ENCODE assay signal across 14 cellular contexts in genomic region chr2:189570565-189570964, GRCh38. TPM values are rescaled to one million over a fixed set of nuclear protein-coding genes. Genes with fewer than 3 reads are reported as not detected.
DNase-seq lines count a peak whose midpoint lies in the region; ATAC-seq, FAIRE-seq and TF ChIP-seq lines count a peak whose summit lies in the region.
"Had no signal": no experiment of that assay in that cellular context is flagged by ENCODE, and none has a peak within 500 bp of the region (broad histone marks: within the 10 kb centered on the region; RNA-seq: fewer than 3 reads in every experiment).

No MANE protein-coding gene starts in this region.

- intact Hi-C loops in spleen (cut with DNase I; ENCODE audit: low total_unique reads): loop anchor here (10.0 kb wide), 1 partner anchor 54 kb away; no protein-coding TSS in a partner anchor

- peak overlapping the region in 7 of 8 donors; percentile 6 to 96 (median 74) for H3K27ac ChIP-seq in spleen
- H3K27ac ChIP-seq: psoas muscle had no signal

- H3K27me3 ChIP-seq in spleen (replicated peaks in 1 of 7): no peaks in the 10 kb centered on the region

- H3K9me3 ChIP-seq in spleen: no peaks in the 10 kb centered on the region
- H3K9me3 ChIP-seq: Caco-2, psoas muscle had no signal

- FAIRE-seq in GM18507 (lab: Jason Lieb, UNC) (peak; percentile 9), TTC549 (lab: Jason Lieb, UNC) (peak; percentile 53)

- no peak for TF ChIP-seq POLR2A in spleen (IDR thresholded peaks at IDR 0.05)

- no peak for DNase-seq in GM18507 (ENCODE audit: extremely low spot score, insufficient read length, low read depth)
- DNase-seq in hepatic stellate cell (ENCODE audit: low spot score): peak; percentile 19
- DNase-seq in spleen: no peak
- no peak for DNase-seq in activated T-cell treated with anti-CD3 and anti-CD28 coated beads for 4 hours
- DNase-seq: activated CD4-positive, alpha-beta T cell treated with anti-CD3 and anti-CD28 coated beads, Interleukin-2, amount 50 U/mL, for 48 hours; Caco-2; NCI-H2171 treated with DMSO at 0.1 percent for 48 hours; psoas muscle; stimulated activated CD4-positive, alpha-beta T cell treated with anti-CD3 and anti-CD28 coated beads, Interleukin-4, amount 100 ng/mL, for 4 hours had no signal

- H3K36me3 ChIP-seq in spleen: peaks cover 0 to 95% (median 16%) of the 10 kb centered on the region in 6 donors

- ATAC-seq in HG02678 (IDR thresholded peaks at IDR 0.05; ENCODE audit: unreplicated experiment) (no peak), HG02870 (IDR thresholded peaks at IDR 0.05; ENCODE audit: unreplicated experiment) (no peak)
- ATAC-seq: psoas muscle had no signal

- H3K4me1 ChIP-seq in spleen: peaks cover 4 to 100% (median 63%) of the 10 kb centered on the region in 6 donors

- TF ChIP-seq CTCF in spleen (IDR thresholded peaks at IDR 0.05 in 8 of 11, conservative IDR thresholded peaks at IDR 0.05 in 3 of 11): no peak

- peak overlapping the region in 1 of 8 donors; percentile 0 for H3K4me3 ChIP-seq in spleen
- H3K4me3 ChIP-seq: coronary artery, psoas muscle had no signal

RNA-seq across cellular contexts. Expression of gene SLC40A1, which starts 10.0 kb away (rescaled TPM):
- 100 to 1,000 TPM; 315 to 843 (median 492) TPM for total RNA-seq in spleen
- polyA plus RNA-seq in spleen: 100 to 1,000 TPM in 2 of 3 donors, 10 to 100 TPM in 1; 55.7 to 116 (median 102) TPM
- total RNA-seq: OCI-LY7 had no signal
